Comparison of ENCODE assay signal across 13 cellular contexts in the genomic region with DNA sequence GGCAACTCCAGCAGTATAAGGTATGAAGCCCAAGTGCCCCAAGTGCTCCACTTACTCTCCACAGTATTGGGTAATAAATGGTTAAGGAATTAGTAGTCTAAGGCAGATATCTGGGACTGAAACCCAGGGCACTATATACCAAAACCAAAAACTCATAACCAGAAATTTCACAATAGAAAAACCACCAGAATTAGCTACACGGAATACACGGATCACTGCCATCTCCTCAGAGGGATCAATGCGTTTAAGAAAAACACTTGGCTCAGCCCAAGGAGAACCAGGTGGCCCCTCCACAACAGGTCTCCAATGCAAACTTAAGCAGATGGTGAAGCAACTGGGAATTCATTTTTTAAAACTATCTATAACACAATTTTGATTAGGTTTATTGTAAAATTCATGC.
A peak's percentile ranks its signal among the peaks of the same experiment; 100 is the strongest.
DNase-seq lines count a peak whose midpoint lies in the region; TF ChIP-seq lines count a peak whose summit lies in the region.
"Had no signal": no experiment of that assay in that cellular context is flagged by ENCODE, and none has a peak within 500 bp of the region (broad histone marks: within the 10 kb centered on the region; RNA-seq: fewer than 3 reads in every experiment).

No MANE protein-coding gene starts in this region.

- peak overlapping the region; percentile 42 for H3K4me2 ChIP-seq in OCI-LY3 (ENCODE audit: low read length)
- H3K4me2 ChIP-seq: BLaER1 treated with 17β-estradiol and CSF1 and Interleukin-3, amounts not matched to agents 10 nM and 100 nM had no signal

- no peaks in the 10 kb centered on the region for H4K20me1 ChIP-seq in OCI-LY3 (ENCODE audit: insufficient read depth, low read length)
- H4K20me1 ChIP-seq: BLaER1 treated with 17β-estradiol and CSF1 and Interleukin-3, amounts not matched to agents 10 nM and 100 nM had no signal

- no peak overlapping the region for H2AFZ ChIP-seq in OCI-LY3 (ENCODE audit: low read depth, low read length)
- H2AFZ ChIP-seq: GM23248 had no signal

- H3K36me3 ChIP-seq in OCI-LY3 (replicated peaks; ENCODE audit: low read depth, low read length) (peaks cover 5% of the 10 kb centered on the region), breast epithelium (no peaks in the 10 kb centered on the region)

- H3K4me1 ChIP-seq in OCI-LY3 (ENCODE audit: low read length) (peaks cover 51% of the 10 kb centered on the region), breast epithelium (no peaks in the 10 kb centered on the region)

- no peaks in the 10 kb centered on the region for H3K79me2 ChIP-seq in OCI-LY3 (ENCODE audit: low read length)

- TF ChIP-seq CTCF in OCI-LY3 (IDR thresholded peaks at IDR 0.05; ENCODE audit: low read depth, low read length) (no peak), breast epithelium (IDR thresholded peaks at IDR 0.05) (no peak)

- H3K4me3 ChIP-seq in OCI-LY3 (ENCODE audit: low read length) (0 out of 2 replicates have a peak overlapping the region, but pooled peaks have one; percentile 8), breast epithelium (no peak overlapping the region)
- H3K4me3 ChIP-seq: BLaER1 treated with 17β-estradiol and CSF1 and Interleukin-3, amounts not matched to agents 10 nM and 100 nM; GM23248 had no signal

- H3K27me3 ChIP-seq in OCI-LY3 (ENCODE audit: low read depth, low read length) (no peaks in the 10 kb centered on the region), breast epithelium (no peaks in the 10 kb centered on the region)
- H3K27me3 ChIP-seq: BLaER1 treated with 17β-estradiol and CSF1 and Interleukin-3, amounts not matched to agents 10 nM and 100 nM had no signal

- no peak overlapping the region for H3K9ac ChIP-seq in OCI-LY3 (ENCODE audit: low read length)
- H3K9ac ChIP-seq: BLaER1 treated with 17β-estradiol and CSF1 and Interleukin-3, amounts not matched to agents 10 nM and 100 nM; GM23248 had no signal

- DNase-seq in NCI-H2171 treated with DMSO at 0.1 percent for 48 hours (lab: John Stamatoyannopoulos, UW) (peak; percentile 34), NCI-H2171 (lab: John Stamatoyannopoulos, UW) (no peak), iris pigment epithelial cell (ENCODE audit: low read depth) (peak; percentile 6), breast epithelium (ENCODE audit: low spot score in 2 of 2) (no peak), NCI-H226 (no peak)
- DNase-seq in activated CD4-positive, alpha-beta T cell treated with anti-CD3 and anti-CD28 coated beads, Interleukin-2, amount 50 U/mL, for 1 hour, result no peak
- DNase-seq: ACHN; CD4-positive, CD25-positive, alpha-beta regulatory T cell; DMS79; GM23248 had no signal

- TF ChIP-seq POLR2A in breast epithelium (IDR thresholded peaks at IDR 0.05), result no peak

- intact Hi-C loops in breast epithelium (cut with DNase I; ENCODE audit: low total_unique reads), result loop anchor here (10.0 kb wide), 1 partner anchor 223 kb away; no protein-coding TSS in a partner anchor

- peak overlapping the region; percentile 47; the same call in 1 of the 2 replicates for H3K27ac ChIP-seq in OCI-LY3 (ENCODE audit: low read length)
- H3K27ac ChIP-seq in breast epithelium, result no peak overlapping the region
- H3K27ac ChIP-seq: BLaER1 treated with 17β-estradiol and CSF1 and Interleukin-3, amounts not matched to agents 10 nM and 100 nM; GM23248; HL-60 had no signal

- H3K9me3 ChIP-seq in OCI-LY3 (ENCODE audit: insufficient read depth, low read length) (no peaks in the 10 kb centered on the region), breast epithelium (no peaks in the 10 kb centered on the region)
- H3K9me3 ChIP-seq: BLaER1 treated with 17β-estradiol and CSF1 and Interleukin-3, amounts not matched to agents 10 nM and 100 nM had no signal

Comparison
In these comparisons a context has a peak if more than half of its experiments do, and no peak if none do; other contexts are left out.
1. DNase-seq: peak in NCI-H2171 treated with DMSO at 0.1 percent for 48 hours (single experiment) and iris pigment epithelial cell (single experiment); none in NCI-H2171 (single experiment), breast epithelium (0 of 2), NCI-H226 (single experiment) and activated CD4-positive, alpha-beta T cell treated with anti-CD3 and anti-CD28 coated beads, Interleukin-2, amount 50 U/mL, for 1 hour (single experiment).